19 cellular contexts compared by ENCODE assay signal in genomic region chr18:34821669-34822210, GRCh38.
DNase-seq lines count a peak whose midpoint lies in the region; ATAC-seq and TF ChIP-seq lines count a peak whose summit lies in the region.
"Had no signal": no experiment of that assay in that cellular context is flagged by ENCODE, and none has a peak within 500 bp of the region (broad histone marks: within the 10 kb centered on the region; RNA-seq: fewer than 3 reads in every experiment).

No MANE protein-coding gene starts in this region.

- no peak overlapping the region for H3K4me3 ChIP-seq in GM12864 (ENCODE audit: low read depth, low read length)
- H3K4me3 ChIP-seq in endodermal cell (ENCODE audit: low read length) = no peak overlapping the region
- H3K4me3 ChIP-seq in psoas muscle = no peak overlapping the region
- H3K4me3 ChIP-seq: pancreas, spleen had no signal

- DNase-seq in GM12864 (ENCODE audit: low read depth) = no peak
- DNase-seq in OCI-M1 (lab: John Stamatoyannopoulos, UW) = peak; percentile 4
- DNase-seq in endodermal cell = peak; percentile 50
- no peak for DNase-seq in psoas muscle
- no peak for DNase-seq in left cardiac atrium
- DNase-seq in NCI-H2029 (lab: John Stamatoyannopoulos, UW) = no peak
- DNase-seq: activated CD4-positive, alpha-beta T cell treated with anti-CD3 and anti-CD28 coated beads for 48 hours; C1 segment of cervical spinal cord; central memory CD4-positive, alpha-beta T cell; DMS79 treated with DMSO at 0.1 percent for 48 hours; NCI-H1092; NCI-H2227 treated with DMSO at 0.1 percent for 48 hours; pancreas; SIG-M5; spleen; stimulated activated naive CD4-positive, alpha-beta T cell treated with Interleukin-2 at 50 U/mL for 16 hours had no signal

- 92 to 97% methylated on average over 3 to 6 of the region's 6 CpGs for WGBS in endodermal cell (ENCODE audit: insufficient coverage in 1 of 2, insufficient read length in 1 of 2), 2 experiments
- 38 to 49% (median 39%) methylated on average over 6 of the region's 6 CpGs for WGBS in psoas muscle, 3 donors

- TF ChIP-seq CTCF in GM12864 (IDR thresholded peaks at IDR 0.05; ENCODE audit: low read depth, low read length, missing control alignments) (peak; percentile 6), endodermal cell (conservative IDR thresholded peaks at IDR 0.05) (peak; percentile 54), psoas muscle (IDR thresholded peaks at IDR 0.05) (no peak)

- H3K9me3 ChIP-seq in endodermal cell (ENCODE audit: control insufficient read depth, low read length) (no peaks in the 10 kb centered on the region), psoas muscle (no peaks in the 10 kb centered on the region)
- H3K9me3 ChIP-seq: pancreas, spleen had no signal

- ATAC-seq in psoas muscle (peak in 3 of 4 donors; percentile 17 to 36 (median 35)), left cardiac atrium (no peak), GM18907 (IDR thresholded peaks at IDR 0.05; ENCODE audit: unreplicated experiment) (no peak), GM21526 (IDR thresholded peaks at IDR 0.05; ENCODE audit: low FRiP score, unreplicated experiment) (no peak)
- ATAC-seq: pancreas had no signal

- no peak overlapping the region for H3K27ac Mint-ChIP-seq in endodermal cell
- H3K27ac Mint-ChIP-seq: activated naive CD8-positive, alpha-beta T cell had no signal

- H3K9me3 Mint-ChIP-seq in endodermal cell = no peaks in the 10 kb centered on the region

- no peak overlapping the region for H3K4me3 Mint-ChIP-seq in endodermal cell
- H3K4me3 Mint-ChIP-seq: activated naive CD8-positive, alpha-beta T cell had no signal

- no peaks in the 10 kb centered on the region for H3K4me1 ChIP-seq in endodermal cell (ENCODE audit: control insufficient read depth, insufficient read depth, low read length)
- peaks cover 12% of the 10 kb centered on the region for H3K4me1 ChIP-seq in psoas muscle
- H3K4me1 ChIP-seq: pancreas, spleen had no signal

- H3K36me3 ChIP-seq in endodermal cell (ENCODE audit: control insufficient read depth, insufficient read depth, low read length) (no peaks in the 10 kb centered on the region), psoas muscle (ENCODE audit: insufficient read depth in 1 of 2, low read depth in 1 of 2) (peaks cover 7 to 51% of the 10 kb centered on the region in 2 donors)

- H3K4me1 Mint-ChIP-seq in endodermal cell = peaks cover 3% of the 10 kb centered on the region

- intact Hi-C loops in psoas muscle (cut with DNase I) (no loop called here), left cardiac atrium (cut with DNase I) (no loop called here)

- peaks cover 4% of the 10 kb centered on the region for H3K36me3 Mint-ChIP-seq in endodermal cell (ENCODE audit: low read depth)
- H3K36me3 Mint-ChIP-seq: activated naive CD8-positive, alpha-beta T cell had no signal

- H3K27ac ChIP-seq in endodermal cell (ENCODE audit: low read depth, low read length) (no peak overlapping the region), psoas muscle (no peak overlapping the region)
- H3K27ac ChIP-seq: pancreas, spleen had no signal

- H3K27me3 ChIP-seq in endodermal cell (ENCODE audit: control insufficient read depth, insufficient read depth, low read length, poor library complexity, severe bottlenecking) (no peaks in the 10 kb centered on the region), psoas muscle (ENCODE audit: insufficient read depth in 3 of 3, low read length in 2 of 3) (no peaks in the 10 kb centered on the region)
- H3K27me3 ChIP-seq: pancreas, spleen had no signal

- no peak overlapping the region for H3K9ac ChIP-seq in endodermal cell (ENCODE audit: extremely low read depth, low read length, poor library complexity, severe bottlenecking)

- H3K27me3 Mint-ChIP-seq in endodermal cell (ENCODE audit: insufficient read depth) = no peaks in the 10 kb centered on the region

Comparison
In these comparisons a context has a peak if more than half of its experiments do, and no peak if none do; other contexts are left out.
1. DNase-seq: peak in OCI-M1 (single experiment) and endodermal cell (single experiment); none in GM12864 (single experiment), psoas muscle (0 of 2), left cardiac atrium (single experiment) and NCI-H2029 (single experiment).
2. ATAC-seq: peak in psoas muscle (3 of 4); none in left cardiac atrium (0 of 2), GM18907 (single experiment) and GM21526 (single experiment).